Comparison of ENCODE assay signal across 10 cellular contexts in the genomic region with DNA sequence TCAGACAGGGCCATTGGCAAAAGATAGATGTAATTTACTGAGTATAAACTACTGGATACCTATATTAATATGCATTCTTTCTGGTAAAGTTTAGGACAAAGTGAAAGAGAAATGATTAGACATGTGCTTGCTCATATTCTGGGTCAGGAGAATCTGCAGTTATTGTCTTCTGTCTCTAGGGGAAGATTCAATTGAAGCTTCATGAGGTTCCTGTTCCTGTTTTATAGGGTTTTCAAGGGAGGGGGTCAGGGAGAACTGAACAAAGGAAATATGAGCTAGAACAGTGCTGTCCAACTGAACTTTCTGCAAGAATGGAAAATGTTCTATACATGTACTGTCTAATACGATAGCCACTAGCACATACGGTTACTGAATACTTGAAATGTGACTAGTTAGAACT. TPM values are rescaled to one million over a fixed set of nuclear protein-coding genes. Genes with fewer than 3 reads are reported as not detected.
DNase-seq lines count a peak whose midpoint lies in the region; ATAC-seq, FAIRE-seq and TF ChIP-seq lines count a peak whose summit lies in the region.
"Had no signal": no experiment of that assay in that cellular context is flagged by ENCODE, and none has a peak within 500 bp of the region (broad histone marks: within the 10 kb centered on the region; RNA-seq: fewer than 3 reads in every experiment).

No MANE protein-coding gene starts in this region.

- H3K27me3 Mint-ChIP-seq in activated naive CD4-positive, alpha-beta T cell treated with anti-CD3 and anti-CD28 coated beads for 36 hours (ENCODE audit: low read depth) = no peaks in the 10 kb centered on the region

- no peak for FAIRE-seq in GM12892 (lab: Jason Lieb, UNC)
- FAIRE-seq: bronchial epithelial cell had no signal

- intact Hi-C loops in activated naive CD4-positive, alpha-beta T cell treated with anti-CD3 and anti-CD28 coated beads for 36 hours (cut with micrococcal nuclease) = no loop called here
- intact Hi-C loops in thyroid gland (cut with DNase I) = no loop called here

- TF ChIP-seq POLR2A in gastroesophageal sphincter (IDR thresholded peaks at IDR 0.05) (no peak), thyroid gland (IDR thresholded peaks at IDR 0.05) (no peak), GM12892 (IDR thresholded peaks at IDR 0.05; ENCODE audit: low read depth, low read length) (no peak)

- no peak overlapping the region for H3K4me3 Mint-ChIP-seq in activated naive CD4-positive, alpha-beta T cell treated with anti-CD3 and anti-CD28 coated beads for 36 hours

- TF ChIP-seq CTCF in gastroesophageal sphincter (IDR thresholded peaks at IDR 0.05) = peak in 1 of 4 experiments; percentile 18
- no peak for TF ChIP-seq CTCF in thyroid gland (IDR thresholded peaks at IDR 0.05)

- no peak overlapping the region for H3K4me3 ChIP-seq in gastroesophageal sphincter
- H3K4me3 ChIP-seq in thyroid gland (replicated peaks in 1 of 3) = no peak overlapping the region

- H3K4me1 Mint-ChIP-seq in activated naive CD4-positive, alpha-beta T cell treated with anti-CD3 and anti-CD28 coated beads for 36 hours (ENCODE audit: low read depth) = peaks cover 30% of the 10 kb centered on the region

- no peak for TF ChIP-seq EP300 in gastroesophageal sphincter (IDR thresholded peaks at IDR 0.05)

- peak overlapping the region; percentile 0 for H3K27ac Mint-ChIP-seq in activated naive CD4-positive, alpha-beta T cell treated with anti-CD3 and anti-CD28 coated beads for 36 hours

- H3K36me3 ChIP-seq in gastroesophageal sphincter (peaks cover 0 to 9% of the 10 kb centered on the region in 2 donors), thyroid gland (no peaks in the 10 kb centered on the region)

- H3K27me3 ChIP-seq in gastroesophageal sphincter (no peaks in the 10 kb centered on the region), thyroid gland (no peaks in the 10 kb centered on the region)

- ATAC-seq in gastroesophageal sphincter = no peak

- CTCF ChIA-PET in activated naive CD4-positive, alpha-beta T cell treated with anti-CD3 and anti-CD28 coated beads for 36 hours (lab: Charles Lee) = interaction anchor here (0.6 to 2.0 kb wide), 8 partner anchors 9 to 97 kb away, joined by 3 to 7 read pairs (median 3); no protein-coding TSS in a partner anchor

- no peak for DNase-seq in activated naive CD4-positive, alpha-beta T cell treated with anti-CD3 and anti-CD28 coated beads for 36 hours
- no peak for DNase-seq in activated naive CD4-positive, alpha-beta T cell treated with Interleukin-2 at 50 U/mL for 16 hours
- DNase-seq in SIG-M5 (lab: John Stamatoyannopoulos, UW) (peak; percentile 30), thyroid gland (no peak), GM12892 (ENCODE audit: insufficient read length) (no peak), dedifferentiated amniotic fluid mesenchymal stem cell (ENCODE audit: extremely low spot score) (no peak)
- DNase-seq in stimulated activated CD4-positive, alpha-beta T cell treated with anti-CD3 and anti-CD28 coated beads, Interleukin-4, amount 100 ng/mL, for 1 hour = no peak

- WGBS in gastroesophageal sphincter (ENCODE audit: low coverage in 1 of 2), 2 donors = 35 to 66% methylated on average over 2 of the region's 2 CpGs
- WGBS in thyroid gland, 2 donors = 74 to 82% methylated on average over 2 of the region's 2 CpGs

- H3K27ac ChIP-seq in gastroesophageal sphincter (peak overlapping the region in 3 of 4 donors; percentile 17 to 56 (median 49)), thyroid gland (peak overlapping the region in 2 of 3 donors; percentile 14 to 38)
- H3K27ac ChIP-seq: C4-2B had no signal

- H3K9me3 ChIP-seq in gastroesophageal sphincter (no peaks in the 10 kb centered on the region), thyroid gland (no peaks in the 10 kb centered on the region)

- H3K36me3 Mint-ChIP-seq in activated naive CD4-positive, alpha-beta T cell treated with anti-CD3 and anti-CD28 coated beads for 36 hours (ENCODE audit: low read depth) = peaks cover 19% of the 10 kb centered on the region

- no peaks in the 10 kb centered on the region for H3K9me3 Mint-ChIP-seq in activated naive CD4-positive, alpha-beta T cell treated with anti-CD3 and anti-CD28 coated beads for 36 hours

- H3K4me1 ChIP-seq in gastroesophageal sphincter (peaks cover 11 to 56% (median 22%) of the 10 kb centered on the region in 3 donors), thyroid gland (peaks cover 3 to 12% of the 10 kb centered on the region in 2 donors)

RNA-seq across cellular contexts. Expression of gene CORO6, which starts 59.3 kb away (rescaled TPM):
- total RNA-seq in activated naive CD4-positive, alpha-beta T cell treated with anti-CD3 and anti-CD28 coated beads for 36 hours = 10 to 100 TPM; 24.8 to 27.3 TPM
- 100 to 1,000 TPM in 1 of 4 donors, 10 to 100 TPM in 3; 18.1 to 138 (median 39.4) TPM for total RNA-seq in gastroesophageal sphincter
- 100 to 1,000 TPM in 2 of 4 donors, 10 to 100 TPM in 2; 65.3 to 161 (median 99.2) TPM for total RNA-seq in thyroid gland
- 0.70 TPM for polyA plus RNA-seq in GM12892 (2012; ENCODE audit: missing spikeins)
